Comparison of ENCODE assay signal across 8 cellular contexts in the genomic region with DNA sequence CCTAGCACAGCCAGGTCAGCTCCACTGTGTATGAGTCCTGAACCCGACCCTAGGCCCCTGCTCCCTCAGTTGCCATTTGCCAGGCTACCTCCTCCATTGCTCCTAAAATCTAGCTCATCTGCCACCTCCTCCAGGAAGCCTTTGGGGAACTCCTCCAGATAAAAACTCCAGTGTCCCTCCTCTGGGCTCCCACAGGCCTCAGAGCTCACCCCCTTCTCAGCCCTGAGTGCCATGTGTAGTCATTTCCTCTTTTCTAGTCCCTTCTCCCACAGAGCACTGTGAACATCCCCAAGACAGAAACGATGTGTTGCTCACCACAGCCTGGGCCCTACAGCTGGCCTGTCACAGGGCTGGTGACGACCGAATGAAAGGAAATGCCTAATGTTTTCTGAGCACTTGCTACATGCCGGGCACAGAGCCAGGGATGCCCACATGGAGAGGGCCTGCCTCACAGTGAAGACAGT.
DNase-seq lines count a peak whose midpoint lies in the region; ATAC-seq and TF ChIP-seq lines count a peak whose summit lies in the region.

No MANE protein-coding gene starts in this region.

- no peak overlapping the region for H2AFZ ChIP-seq in Loucy (ENCODE audit: low read length)

- TF ChIP-seq CTCF in Loucy (conservative IDR thresholded peaks at IDR 0.05; ENCODE audit: low read length) = no peak

- H3K27me3 ChIP-seq in Loucy (ENCODE audit: insufficient read depth, low read length, poor library complexity, severe bottlenecking) = no peaks in the 10 kb centered on the region

- H3K9me2 ChIP-seq in Loucy (replicated peaks; ENCODE audit: low read depth, low read length) = no peaks in the 10 kb centered on the region

- DNase-seq in ELR (ENCODE audit: low read depth) = peak; percentile 34
- peak; percentile 73 for DNase-seq in activated CD8-positive, alpha-beta memory T cell treated with anti-CD3 and anti-CD28 coated beads, Interleukin-2, amount 50 U/mL, for 48 hours
- peak; percentile 88 for DNase-seq in Right ventricle myocardium superior
- peak; percentile 71 for DNase-seq in stimulated activated CD8-positive, alpha-beta memory T cell treated with anti-CD3 and anti-CD28 coated beads, Interleukin-4, amount 100 ng/mL, for 48 hours
- DNase-seq in NCI-H82 treated with DMSO at 0.1 percent for 48 hours (lab: John Stamatoyannopoulos, UW; ENCODE audit: unreplicated experiment) = no peak
- DNase-seq in NCI-H1417 treated with DMSO at 0.1 percent for 48 hours (lab: John Stamatoyannopoulos, UW) = no peak

- peak overlapping the region; percentile 95 for H3K9ac ChIP-seq in Loucy (ENCODE audit: low read depth, low read length, poor library complexity, severe bottlenecking)

- no peaks in the 10 kb centered on the region for H3K36me3 ChIP-seq in Loucy (ENCODE audit: insufficient read depth, low read length)

- intact Hi-C loops in Right ventricle myocardium superior (cut with DNase I) = no loop called here

- H3F3A ChIP-seq in Loucy (ENCODE audit: low read depth) = peaks cover 17% of the 10 kb centered on the region; the same call in 1 of the 2 replicates

- peak overlapping the region; percentile 10 for H3K4me3 ChIP-seq in Loucy (ENCODE audit: low read length, poor library complexity, severe bottlenecking)

- H4K20me1 ChIP-seq in Loucy (ENCODE audit: insufficient read depth, low read length, poor library complexity, severe bottlenecking) = peaks cover 8% of the 10 kb centered on the region

- peak overlapping the region; percentile 89 for H3K4me2 ChIP-seq in Loucy (ENCODE audit: low read depth, low read length, poor library complexity, severe bottlenecking)

- peaks cover 77% of the 10 kb centered on the region for H3K4me1 ChIP-seq in Loucy (ENCODE audit: insufficient read depth, low read length, poor library complexity, severe bottlenecking)

- H3K9me3 ChIP-seq in Loucy (ENCODE audit: insufficient read depth, low read depth, low read length) = no peaks in the 10 kb centered on the region

- ATAC-seq in GM21529 (IDR thresholded peaks at IDR 0.05; ENCODE audit: unreplicated experiment) = peak; percentile 35
- ATAC-seq in Right ventricle myocardium superior (ENCODE audit: poor library complexity) = peak; percentile 50

- H3K79me2 ChIP-seq in Loucy (ENCODE audit: insufficient read depth, low read length) = peaks cover 94% of the 10 kb centered on the region

Comparison
In these comparisons a context has a peak if more than half of its experiments do, and no peak if none do; other contexts are left out.
1. DNase-seq: peak in ELR (single experiment), activated CD8-positive, alpha-beta memory T cell treated with anti-CD3 and anti-CD28 coated beads, Interleukin-2, amount 50 U/mL, for 48 hours (single experiment), Right ventricle myocardium superior (single experiment) and stimulated activated CD8-positive, alpha-beta memory T cell treated with anti-CD3 and anti-CD28 coated beads, Interleukin-4, amount 100 ng/mL, for 48 hours (single experiment); none in NCI-H82 treated with DMSO at 0.1 percent for 48 hours (single experiment) and NCI-H1417 treated with DMSO at 0.1 percent for 48 hours (single experiment).